Comparison of ENCODE assay signal across 1 cellular context in the genomic region with DNA sequence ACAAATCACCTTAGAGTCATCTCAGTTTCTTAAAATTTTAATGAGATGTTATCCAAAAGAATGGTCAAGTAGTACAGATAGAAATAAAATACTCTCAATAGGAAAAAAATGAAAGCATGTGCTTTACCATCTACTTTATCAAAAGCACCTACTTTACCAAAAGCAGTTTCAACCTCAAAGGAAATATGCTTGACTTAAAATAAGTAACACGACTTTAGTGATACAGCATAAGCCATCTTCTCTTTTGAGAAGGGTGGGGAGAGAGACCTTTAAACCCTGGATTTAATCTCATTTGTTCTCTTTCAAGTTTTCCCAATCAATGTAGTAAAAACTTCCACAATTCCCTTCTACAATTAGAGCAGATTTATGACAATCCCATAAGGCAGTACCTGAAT.
TF ChIP-seq lines count a peak whose summit lies in the region.

No MANE protein-coding gene starts in this region.

TF ChIP-seq in endothelial cell of umbilical vein, 7 proteins besides CTCF, POLR2A, EP300 and RAD21 (continued from another document):
- TF ChIP-seq MYC (IDR thresholded peaks at IDR 0.05; ENCODE audit: low read depth, low read length) (no peak), JUN (IDR thresholded peaks at IDR 0.05; ENCODE audit: borderline replicate concordance, insufficient read depth, insufficient read length, low read depth) (no peak), POLR2AphosphoS5 (IDR thresholded peaks at IDR 0.05; ENCODE audit: insufficient read depth, low read depth, low read length) (no peak)
TF ChIP-seq in endothelial cell of umbilical vein: peak in this region for 0.
